In the genomic region with DNA sequence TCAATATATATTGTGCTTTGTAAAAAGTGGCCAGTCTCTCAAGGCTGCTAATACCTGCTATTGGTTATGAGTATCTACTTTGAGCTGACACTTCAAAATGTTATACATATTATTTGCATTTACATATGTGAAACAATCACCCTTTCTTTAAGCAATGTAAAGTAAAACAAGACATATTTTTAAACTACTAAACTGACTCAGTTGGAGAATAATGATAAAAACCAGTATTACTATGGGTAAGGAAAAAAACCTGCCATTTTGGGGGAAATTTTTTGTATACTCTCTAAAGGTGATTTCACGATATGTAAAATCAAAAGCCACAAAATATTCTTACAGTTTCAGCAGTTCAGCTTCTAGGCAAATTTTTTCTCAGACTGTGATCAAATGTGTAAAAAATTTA, we compare ENCODE assay signal across 1 cellular context.
A peak's percentile ranks its signal among the peaks of the same experiment; 100 is the strongest.
TF ChIP-seq lines count a peak whose summit lies in the region.

No MANE protein-coding gene starts in this region.

TF ChIP-seq in GM12878, 131 proteins besides CTCF, POLR2A, EP300 and RAD21 (continued from another document):
- TF ChIP-seq, protein P1, sequence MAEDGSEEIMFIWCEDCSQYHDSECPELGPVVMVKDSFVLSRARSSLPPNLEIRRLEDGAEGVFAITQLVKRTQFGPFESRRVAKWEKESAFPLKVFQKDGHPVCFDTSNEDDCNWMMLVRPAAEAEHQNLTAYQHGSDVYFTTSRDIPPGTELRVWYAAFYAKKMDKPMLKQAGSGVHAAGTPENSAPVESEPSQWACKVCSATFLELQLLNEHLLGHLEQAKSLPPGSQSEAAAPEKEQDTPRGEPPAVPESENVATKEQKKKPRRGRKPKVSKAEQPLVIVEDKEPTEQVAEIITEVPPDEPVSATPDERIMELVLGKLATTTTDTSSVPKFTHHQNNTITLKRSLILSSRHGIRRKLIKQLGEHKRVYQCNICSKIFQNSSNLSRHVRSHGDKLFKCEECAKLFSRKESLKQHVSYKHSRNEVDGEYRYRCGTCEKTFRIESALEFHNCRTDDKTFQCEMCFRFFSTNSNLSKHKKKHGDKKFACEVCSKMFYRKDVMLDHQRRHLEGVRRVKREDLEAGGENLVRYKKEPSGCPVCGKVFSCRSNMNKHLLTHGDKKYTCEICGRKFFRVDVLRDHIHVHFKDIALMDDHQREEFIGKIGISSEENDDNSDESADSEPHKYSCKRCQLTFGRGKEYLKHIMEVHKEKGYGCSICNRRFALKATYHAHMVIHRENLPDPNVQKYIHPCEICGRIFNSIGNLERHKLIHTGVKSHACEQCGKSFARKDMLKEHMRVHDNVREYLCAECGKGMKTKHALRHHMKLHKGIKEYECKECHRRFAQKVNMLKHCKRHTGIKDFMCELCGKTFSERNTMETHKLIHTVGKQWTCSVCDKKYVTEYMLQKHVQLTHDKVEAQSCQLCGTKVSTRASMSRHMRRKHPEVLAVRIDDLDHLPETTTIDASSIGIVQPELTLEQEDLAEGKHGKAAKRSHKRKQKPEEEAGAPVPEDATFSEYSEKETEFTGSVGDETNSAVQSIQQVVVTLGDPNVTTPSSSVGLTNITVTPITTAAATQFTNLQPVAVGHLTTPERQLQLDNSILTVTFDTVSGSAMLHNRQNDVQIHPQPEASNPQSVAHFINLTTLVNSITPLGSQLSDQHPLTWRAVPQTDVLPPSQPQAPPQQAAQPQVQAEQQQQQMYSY (CRISPR knock-in tag; IDR thresholded peaks at IDR 0.05) = no peak
- TF ChIP-seq BRCA1 (IDR thresholded peaks at IDR 0.05; ENCODE audit: low read depth, low read length) = no peak
- no peak for TF ChIP-seq SP1 (IDR thresholded peaks at IDR 0.05; ENCODE audit: low read depth, low read length)
- TF ChIP-seq KDM1A (IDR thresholded peaks at IDR 0.05; ENCODE audit: borderline replicate concordance) = no peak
- TF ChIP-seq, protein P2, sequence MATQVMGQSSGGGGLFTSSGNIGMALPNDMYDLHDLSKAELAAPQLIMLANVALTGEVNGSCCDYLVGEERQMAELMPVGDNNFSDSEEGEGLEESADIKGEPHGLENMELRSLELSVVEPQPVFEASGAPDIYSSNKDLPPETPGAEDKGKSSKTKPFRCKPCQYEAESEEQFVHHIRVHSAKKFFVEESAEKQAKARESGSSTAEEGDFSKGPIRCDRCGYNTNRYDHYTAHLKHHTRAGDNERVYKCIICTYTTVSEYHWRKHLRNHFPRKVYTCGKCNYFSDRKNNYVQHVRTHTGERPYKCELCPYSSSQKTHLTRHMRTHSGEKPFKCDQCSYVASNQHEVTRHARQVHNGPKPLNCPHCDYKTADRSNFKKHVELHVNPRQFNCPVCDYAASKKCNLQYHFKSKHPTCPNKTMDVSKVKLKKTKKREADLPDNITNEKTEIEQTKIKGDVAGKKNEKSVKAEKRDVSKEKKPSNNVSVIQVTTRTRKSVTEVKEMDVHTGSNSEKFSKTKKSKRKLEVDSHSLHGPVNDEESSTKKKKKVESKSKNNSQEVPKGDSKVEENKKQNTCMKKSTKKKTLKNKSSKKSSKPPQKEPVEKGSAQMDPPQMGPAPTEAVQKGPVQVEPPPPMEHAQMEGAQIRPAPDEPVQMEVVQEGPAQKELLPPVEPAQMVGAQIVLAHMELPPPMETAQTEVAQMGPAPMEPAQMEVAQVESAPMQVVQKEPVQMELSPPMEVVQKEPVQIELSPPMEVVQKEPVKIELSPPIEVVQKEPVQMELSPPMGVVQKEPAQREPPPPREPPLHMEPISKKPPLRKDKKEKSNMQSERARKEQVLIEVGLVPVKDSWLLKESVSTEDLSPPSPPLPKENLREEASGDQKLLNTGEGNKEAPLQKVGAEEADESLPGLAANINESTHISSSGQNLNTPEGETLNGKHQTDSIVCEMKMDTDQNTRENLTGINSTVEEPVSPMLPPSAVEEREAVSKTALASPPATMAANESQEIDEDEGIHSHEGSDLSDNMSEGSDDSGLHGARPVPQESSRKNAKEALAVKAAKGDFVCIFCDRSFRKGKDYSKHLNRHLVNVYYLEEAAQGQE (IDR thresholded peaks at IDR 0.05; ENCODE audit: low read depth, low read length) = no peak
- TF ChIP-seq CEBPB (IDR thresholded peaks at IDR 0.05; ENCODE audit: borderline replicate concordance in 1 of 2, low read depth in 2 of 2, low read length in 2 of 2) = no peak
- no peak for TF ChIP-seq SUZ12 (IDR thresholded peaks at IDR 0.05; ENCODE audit: unreplicated experiment)
- TF ChIP-seq, protein P3, sequence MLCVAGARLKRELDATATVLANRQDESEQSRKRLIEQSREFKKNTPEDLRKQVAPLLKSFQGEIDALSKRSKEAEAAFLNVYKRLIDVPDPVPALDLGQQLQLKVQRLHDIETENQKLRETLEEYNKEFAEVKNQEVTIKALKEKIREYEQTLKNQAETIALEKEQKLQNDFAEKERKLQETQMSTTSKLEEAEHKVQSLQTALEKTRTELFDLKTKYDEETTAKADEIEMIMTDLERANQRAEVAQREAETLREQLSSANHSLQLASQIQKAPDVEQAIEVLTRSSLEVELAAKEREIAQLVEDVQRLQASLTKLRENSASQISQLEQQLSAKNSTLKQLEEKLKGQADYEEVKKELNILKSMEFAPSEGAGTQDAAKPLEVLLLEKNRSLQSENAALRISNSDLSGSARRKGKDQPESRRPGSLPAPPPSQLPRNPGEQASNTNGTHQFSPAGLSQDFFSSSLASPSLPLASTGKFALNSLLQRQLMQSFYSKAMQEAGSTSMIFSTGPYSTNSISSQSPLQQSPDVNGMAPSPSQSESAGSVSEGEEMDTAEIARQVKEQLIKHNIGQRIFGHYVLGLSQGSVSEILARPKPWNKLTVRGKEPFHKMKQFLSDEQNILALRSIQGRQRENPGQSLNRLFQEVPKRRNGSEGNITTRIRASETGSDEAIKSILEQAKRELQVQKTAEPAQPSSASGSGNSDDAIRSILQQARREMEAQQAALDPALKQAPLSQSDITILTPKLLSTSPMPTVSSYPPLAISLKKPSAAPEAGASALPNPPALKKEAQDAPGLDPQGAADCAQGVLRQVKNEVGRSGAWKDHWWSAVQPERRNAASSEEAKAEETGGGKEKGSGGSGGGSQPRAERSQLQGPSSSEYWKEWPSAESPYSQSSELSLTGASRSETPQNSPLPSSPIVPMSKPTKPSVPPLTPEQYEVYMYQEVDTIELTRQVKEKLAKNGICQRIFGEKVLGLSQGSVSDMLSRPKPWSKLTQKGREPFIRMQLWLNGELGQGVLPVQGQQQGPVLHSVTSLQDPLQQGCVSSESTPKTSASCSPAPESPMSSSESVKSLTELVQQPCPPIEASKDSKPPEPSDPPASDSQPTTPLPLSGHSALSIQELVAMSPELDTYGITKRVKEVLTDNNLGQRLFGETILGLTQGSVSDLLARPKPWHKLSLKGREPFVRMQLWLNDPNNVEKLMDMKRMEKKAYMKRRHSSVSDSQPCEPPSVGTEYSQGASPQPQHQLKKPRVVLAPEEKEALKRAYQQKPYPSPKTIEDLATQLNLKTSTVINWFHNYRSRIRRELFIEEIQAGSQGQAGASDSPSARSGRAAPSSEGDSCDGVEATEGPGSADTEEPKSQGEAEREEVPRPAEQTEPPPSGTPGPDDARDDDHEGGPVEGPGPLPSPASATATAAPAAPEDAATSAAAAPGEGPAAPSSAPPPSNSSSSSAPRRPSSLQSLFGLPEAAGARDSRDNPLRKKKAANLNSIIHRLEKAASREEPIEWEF (IDR thresholded peaks at IDR 0.05; ENCODE audit: insufficient replicate concordance, low read depth, low read length) = no peak
- no peak for TF ChIP-seq RB1 (IDR thresholded peaks at IDR 0.05; ENCODE audit: borderline replicate concordance)
- no peak for TF ChIP-seq SIX5 (IDR thresholded peaks at IDR 0.05; ENCODE audit: low read depth, low read length, severe bottlenecking)
- TF ChIP-seq, protein P4, sequence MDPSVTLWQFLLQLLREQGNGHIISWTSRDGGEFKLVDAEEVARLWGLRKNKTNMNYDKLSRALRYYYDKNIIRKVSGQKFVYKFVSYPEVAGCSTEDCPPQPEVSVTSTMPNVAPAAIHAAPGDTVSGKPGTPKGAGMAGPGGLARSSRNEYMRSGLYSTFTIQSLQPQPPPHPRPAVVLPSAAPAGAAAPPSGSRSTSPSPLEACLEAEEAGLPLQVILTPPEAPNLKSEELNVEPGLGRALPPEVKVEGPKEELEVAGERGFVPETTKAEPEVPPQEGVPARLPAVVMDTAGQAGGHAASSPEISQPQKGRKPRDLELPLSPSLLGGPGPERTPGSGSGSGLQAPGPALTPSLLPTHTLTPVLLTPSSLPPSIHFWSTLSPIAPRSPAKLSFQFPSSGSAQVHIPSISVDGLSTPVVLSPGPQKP (IDR thresholded peaks at IDR 0.05; ENCODE audit: low read depth, low read length) = no peak
- TF ChIP-seq RUNX3 (IDR thresholded peaks at IDR 0.05; ENCODE audit: low read length) = peak; percentile 74
- no peak for TF ChIP-seq ZNF384 (IDR thresholded peaks at IDR 0.05; ENCODE audit: borderline replicate concordance, low read depth, low read length)
- no peak for TF ChIP-seq RCOR1 (conservative IDR thresholded peaks at IDR 0.05; ENCODE audit: low read depth, low read length)
- TF ChIP-seq, protein P5, sequence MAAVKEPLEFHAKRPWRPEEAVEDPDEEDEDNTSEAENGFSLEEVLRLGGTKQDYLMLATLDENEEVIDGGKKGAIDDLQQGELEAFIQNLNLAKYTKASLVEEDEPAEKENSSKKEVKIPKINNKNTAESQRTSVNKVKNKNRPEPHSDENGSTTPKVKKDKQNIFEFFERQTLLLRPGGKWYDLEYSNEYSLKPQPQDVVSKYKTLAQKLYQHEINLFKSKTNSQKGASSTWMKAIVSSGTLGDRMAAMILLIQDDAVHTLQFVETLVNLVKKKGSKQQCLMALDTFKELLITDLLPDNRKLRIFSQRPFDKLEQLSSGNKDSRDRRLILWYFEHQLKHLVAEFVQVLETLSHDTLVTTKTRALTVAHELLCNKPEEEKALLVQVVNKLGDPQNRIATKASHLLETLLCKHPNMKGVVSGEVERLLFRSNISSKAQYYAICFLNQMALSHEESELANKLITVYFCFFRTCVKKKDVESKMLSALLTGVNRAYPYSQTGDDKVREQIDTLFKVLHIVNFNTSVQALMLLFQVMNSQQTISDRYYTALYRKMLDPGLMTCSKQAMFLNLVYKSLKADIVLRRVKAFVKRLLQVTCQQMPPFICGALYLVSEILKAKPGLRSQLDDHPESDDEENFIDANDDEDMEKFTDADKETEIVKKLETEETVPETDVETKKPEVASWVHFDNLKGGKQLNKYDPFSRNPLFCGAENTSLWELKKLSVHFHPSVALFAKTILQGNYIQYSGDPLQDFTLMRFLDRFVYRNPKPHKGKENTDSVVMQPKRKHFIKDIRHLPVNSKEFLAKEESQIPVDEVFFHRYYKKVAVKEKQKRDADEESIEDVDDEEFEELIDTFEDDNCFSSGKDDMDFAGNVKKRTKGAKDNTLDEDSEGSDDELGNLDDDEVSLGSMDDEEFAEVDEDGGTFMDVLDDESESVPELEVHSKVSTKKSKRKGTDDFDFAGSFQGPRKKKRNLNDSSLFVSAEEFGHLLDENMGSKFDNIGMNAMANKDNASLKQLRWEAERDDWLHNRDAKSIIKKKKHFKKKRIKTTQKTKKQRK (IDR thresholded peaks at IDR 0.05; ENCODE audit: low read depth, low read length) = no peak
- TF ChIP-seq GATAD2B (conservative IDR thresholded peaks at IDR 0.05; ENCODE audit: low read depth) = no peak
- peak; percentile 86 for TF ChIP-seq NFIC (IDR thresholded peaks at IDR 0.05; ENCODE audit: low read depth, low read length)
